8 cellular contexts compared by ENCODE assay signal in genomic region chr6:30907758-30908591, GRCh38. TPM values are rescaled to one million over a fixed set of nuclear protein-coding genes. Genes with fewer than 3 reads are reported as not detected.
DNase-seq lines count a peak whose midpoint lies in the region; ATAC-seq and TF ChIP-seq lines count a peak whose summit lies in the region.

GTF2H4 (plus strand) TSS chr6:30908207.

- TF ChIP-seq CTCF in CD8-positive, alpha-beta T cell (IDR thresholded peaks at IDR 0.05), result no peak
- TF ChIP-seq CTCF in lung (IDR thresholded peaks at IDR 0.05; ENCODE audit: control extremely low read depth, extremely low read depth), result no peak

- CTCF ChIA-PET in CD8-positive, alpha-beta T cell (lab: Charles Lee), result interaction anchor here (1.0 to 2.2 kb wide), 8 partner anchors 18 to 179 kb away, joined by 3 to 7 read pairs (median 4); partner anchors contain the start of gene DDR1

- H3K36me3 ChIP-seq in CD8-positive, alpha-beta T cell (ENCODE audit: insufficient read depth, low read length), result no peaks in the 10 kb centered on the region
- peaks cover 0 to 7% of the 10 kb centered on the region in 2 donors for H3K36me3 ChIP-seq in lung (ENCODE audit: control insufficient read depth in 2 of 2, insufficient read depth in 2 of 2, low read length in 2 of 2)

- peak; percentile 89 to 96 (median 93) for DNase-seq in CD8-positive, alpha-beta T cell
- DNase-seq in HS-5 (ENCODE audit: low read depth) (peak; percentile 97), lung (ENCODE audit: low spot score) (peak; percentile 98)
- DNase-seq in NK-92 treated with Interleukin-12 subunit alpha and Interleukin-12 subunit beta, amount 100 ng/mL, for 24 hours (lab: John Stamatoyannopoulos, UW), result peak; percentile 94
- peak; percentile 95 for DNase-seq in activated CD8-positive, alpha-beta memory T cell treated with anti-CD3 and anti-CD28 coated beads for 24 hours
- DNase-seq in effector CD4-positive, alpha-beta T cell, result peak; percentile 92
- peak; percentile 81 to 92 (median 92) for DNase-seq in stimulated activated CD4-positive, alpha-beta T cell treated with anti-CD3 and anti-CD28 coated beads, TNF-alpha, amount 100 ng/mL, for 4 hours (ENCODE audit: low read depth in 3 of 3)

- H3K4me1 ChIP-seq in CD8-positive, alpha-beta T cell (ENCODE audit: insufficient read depth, low read length), result peaks cover 11% of the 10 kb centered on the region
- peaks cover 0 to 3% of the 10 kb centered on the region in 2 donors for H3K4me1 ChIP-seq in lung (ENCODE audit: control insufficient read depth in 2 of 2, insufficient read depth in 2 of 2, low read length in 2 of 2)

- peaks cover 40% of the 10 kb centered on the region for H3K36me3 Mint-ChIP-seq in CD8-positive, alpha-beta T cell

- H3K4me3 Mint-ChIP-seq in CD8-positive, alpha-beta T cell, result peak within 1 kb of the TSS; percentile 100

- peak within 1 kb of the TSS; percentile 83 for H3K27ac Mint-ChIP-seq in CD8-positive, alpha-beta T cell

- H3K4me3 ChIP-seq in CD8-positive, alpha-beta T cell (ENCODE audit: low read depth, low read length), result peak within 1 kb of the TSS; percentile 84
- H3K4me3 ChIP-seq in lung, result peak within 1 kb of the TSS; percentile 43

- POLR2A ChIA-PET in CD8-positive, alpha-beta T cell (lab: Charles Lee), result interaction anchor here (0.6 to 2.0 kb wide), 7 partner anchors 19 to 337 kb away, joined by 3 to 6 read pairs (median 3); partner anchors contain the start of genes ABCF1 and DDR1

- H3K9me3 ChIP-seq in CD8-positive, alpha-beta T cell (ENCODE audit: low read length), result no peaks in the 10 kb centered on the region
- no peaks in the 10 kb centered on the region for H3K9me3 ChIP-seq in lung (ENCODE audit: control insufficient read depth in 2 of 2, insufficient read depth in 1 of 2, low read length in 1 of 2)

- H3K4me1 Mint-ChIP-seq in CD8-positive, alpha-beta T cell (ENCODE audit: low read depth), result peaks cover 25% of the 10 kb centered on the region

- intact Hi-C loops in CD8-positive, alpha-beta T cell (cut with DNase I, micrococcal nuclease), result loop anchor here (1.0 to 10.0 kb wide), 6 partner anchors 23 to 841 kb away; partner anchors contain the start of genes DDR1 (in 1 of the 2), GNL1 (in 1 of the 2), MICA (in 1 of the 2) and PPP1R11 (in 1 of the 2)

- H3K9me3 Mint-ChIP-seq in CD8-positive, alpha-beta T cell, result no peaks in the 10 kb centered on the region

- peak within 1 kb of the TSS; percentile 34 for H3K27ac ChIP-seq in CD8-positive, alpha-beta T cell (ENCODE audit: low read depth, low read length)
- peak within 1 kb of the TSS in 1 of 2 donors; percentile 47 for H3K27ac ChIP-seq in lung (ENCODE audit: low read depth in 1 of 2, low read length in 1 of 2)

- 1% methylated on average over 49 of the region's 49 CpGs for WGBS in lung, 2 donors

- peak; percentile 99 for ATAC-seq in CD8-positive, alpha-beta T cell
- ATAC-seq in GM19468 (IDR thresholded peaks at IDR 0.05; ENCODE audit: extremely low read depth, unreplicated experiment) (peak; percentile 81), lung (ENCODE audit: insufficient read depth, low FRiP score) (peak; percentile 96)

- H3K27me3 Mint-ChIP-seq in CD8-positive, alpha-beta T cell (ENCODE audit: low read depth), result no peaks in the 10 kb centered on the region

- H3K27me3 ChIP-seq in CD8-positive, alpha-beta T cell (ENCODE audit: insufficient read depth, low read length), result no peaks in the 10 kb centered on the region
- H3K27me3 ChIP-seq in lung (ENCODE audit: control insufficient read depth, insufficient read depth), result no peaks in the 10 kb centered on the region

RNA-seq across cellular contexts. Expression of gene GTF2H4, which starts in this region (rescaled TPM):
- 1 to 10 TPM; 7.0 to 7.5 TPM for total RNA-seq in CD8-positive, alpha-beta T cell
- total RNA-seq in lung, result 10 to 100 TPM; 31.1 to 37.2 TPM
- polyA plus RNA-seq in lung, result 10 to 100 TPM; 25.3 to 31.0 TPM
